In the genomic region with DNA sequence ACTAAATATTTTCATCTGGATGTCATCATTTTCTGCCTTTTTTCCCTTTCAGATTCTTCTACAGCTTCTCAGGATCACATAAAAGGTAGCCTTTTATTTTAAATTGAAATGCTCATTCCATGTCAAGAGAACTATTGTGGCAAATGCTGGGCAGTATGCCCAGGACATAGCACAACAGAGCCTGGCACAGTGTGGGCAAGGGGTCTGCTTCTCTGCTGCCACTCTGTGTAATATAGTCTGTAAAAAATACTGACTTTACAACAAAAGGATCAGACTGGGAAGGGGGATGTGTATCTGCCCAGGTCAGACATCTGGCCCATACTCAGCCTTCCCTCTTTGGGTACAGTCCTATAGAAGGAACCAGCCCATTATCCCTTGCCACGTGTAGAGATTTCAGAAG, we compare ENCODE assay signal across 25 cellular contexts.
"Had no signal": no experiment of that assay in that cellular context is flagged by ENCODE, and none has a peak within 500 bp of the region (broad histone marks: within the 10 kb centered on the region; RNA-seq: fewer than 3 reads in every experiment).

No MANE protein-coding gene starts in this region.

- H3K27ac ChIP-seq: breast epithelium, gastrocnemius medialis, left lung, lower lobe of right lung, sigmoid colon, suprapubic skin, tibial nerve had no signal

- DNase-seq: activated B cell treated with CpG ODN at 0.5 μM for 24 hours; activated CD4-positive, alpha-beta T cell treated with anti-CD3 and anti-CD28 coated beads for 36 hours; activated CD8-positive, alpha-beta memory T cell treated with anti-CD3 and anti-CD28 coated beads, Interleukin-2, amount 10 ng/mL, durations not matched to agents 7 days and 5 days; activated CD8-positive, alpha-beta T cell treated with anti-CD3 and anti-CD28 coated beads, Interleukin-2, amount 10 ng/mL, durations not matched to agents 7 days and 5 days; activated naive CD4-positive, alpha-beta T cell; activated T-cell treated with anti-CD3 and anti-CD28 coated beads, Interleukin-2, amount 50 U/mL, for 72 hours; effector memory CD8-positive, alpha-beta T cell; erythroblast; gastrocnemius medialis; kidney glomerular epithelial cell; left lung; lower lobe of right lung; mesendoderm; mucosa of descending colon; sigmoid colon; small intestine; stimulated activated CD4-positive, alpha-beta T cell treated with anti-CD3 and anti-CD28 coated beads, Interleukin-4, amount 100 ng/mL, for 4 hours; stimulated activated CD8-positive, alpha-beta memory T cell treated with anti-CD3 and anti-CD28 coated beads, Interleukin-4, amount 100 ng/mL, for 48 hours; stimulated activated naive CD8-positive, alpha-beta T cell treated with anti-CD3 and anti-CD28 coated beads, Interleukin-15, amount 100 ng/mL, for 72 hours; T-cell had no signal

- ATAC-seq: activated CD4-positive, alpha-beta T cell treated with anti-CD3 and anti-CD28 coated beads for 36 hours; activated CD8-positive, alpha-beta memory T cell treated with anti-CD3 and anti-CD28 coated beads, Interleukin-2, amount 10 ng/mL, durations not matched to agents 7 days and 5 days; activated CD8-positive, alpha-beta T cell treated with anti-CD3 and anti-CD28 coated beads, Interleukin-2, amount 10 ng/mL, durations not matched to agents 7 days and 5 days; activated T-cell treated with anti-CD3 and anti-CD28 coated beads, Interleukin-2, amount 50 U/mL, for 72 hours; effector memory CD8-positive, alpha-beta T cell; gastrocnemius medialis; left lung; lower lobe of right lung; mucosa of descending colon; natural killer cell treated with Interleukin-12 subunit alpha and Interleukin-12 subunit beta and Interleukin-15 and Interleukin-18, amount 100 ng/mL, for 72 hours; stimulated activated memory B cell treated with anti-CD40 and anti-IgM and Interleukin-4, amounts not matched to agents 10 μg/mL and 1 μg/mL and 100 μg/mL, for 72 hours; stimulated activated naive CD8-positive, alpha-beta T cell treated with anti-CD3 and anti-CD28 coated beads, Interleukin-15, amount 100 ng/mL, for 72 hours; T-cell had no signal
